ENCODE assay signal across 22 cellular contexts in genomic region chr21:16570196-16570595, GRCh38.
DNase-seq lines count a peak whose midpoint lies in the region; ATAC-seq and TF ChIP-seq lines count a peak whose summit lies in the region.
"Had no signal": no experiment of that assay in that cellular context is flagged by ENCODE, and none has a peak within 500 bp of the region (broad histone marks: within the 10 kb centered on the region; RNA-seq: fewer than 3 reads in every experiment).

No MANE protein-coding gene starts in this region.

- H3K27me3 ChIP-seq in brain microvascular endothelial cell (replicated peaks): no peaks in the 10 kb centered on the region
- no peaks in the 10 kb centered on the region for H3K27me3 ChIP-seq in uterus
- H3K27me3 ChIP-seq: BLaER1 treated with 17β-estradiol and CSF1 and Interleukin-3, amounts not matched to agents 10 nM and 100 nM; right lobe of liver had no signal

- TF ChIP-seq POLR2A in uterus (IDR thresholded peaks at IDR 0.05): no peak

- no peak for TF ChIP-seq CTCF in brain microvascular endothelial cell (IDR thresholded peaks at IDR 0.05; ENCODE audit: low read depth, low read length, missing control alignments)
- no peak for TF ChIP-seq CTCF in uterus (IDR thresholded peaks at IDR 0.05)

- in situ Hi-C loops in brain microvascular endothelial cell (cut with HindIII; ENCODE audit: low pct_ligation_motif_present, low sequenced_read_pairs): no loop called here

- H3K4me3 ChIP-seq in brain microvascular endothelial cell (ENCODE audit: low read depth, low read length): no peak overlapping the region
- no peak overlapping the region for H3K4me3 ChIP-seq in uterus
- H3K4me3 ChIP-seq: BLaER1 treated with 17β-estradiol and CSF1 and Interleukin-3, amounts not matched to agents 10 nM and 100 nM; right lobe of liver had no signal

- no peaks in the 10 kb centered on the region for H3K36me3 ChIP-seq in brain microvascular endothelial cell (replicated peaks)
- no peaks in the 10 kb centered on the region for H3K36me3 ChIP-seq in uterus
- H3K36me3 ChIP-seq: BLaER1 treated with 17β-estradiol and CSF1 and Interleukin-3, amounts not matched to agents 10 nM and 100 nM; right lobe of liver had no signal

- H3K27ac ChIP-seq in brain microvascular endothelial cell: peak overlapping the region; percentile 51
- peak overlapping the region; percentile 17 to 45 for H3K27ac ChIP-seq in uterus
- H3K27ac ChIP-seq: BLaER1 treated with 17β-estradiol and CSF1 and Interleukin-3, amounts not matched to agents 10 nM and 100 nM; right lobe of liver had no signal

- peaks cover 0 to 10% of the 10 kb centered on the region in 2 donors for H3K4me1 ChIP-seq in uterus
- H3K4me1 ChIP-seq: BLaER1 treated with 17β-estradiol and CSF1 and Interleukin-3, amounts not matched to agents 10 nM and 100 nM had no signal

- intact Hi-C loops in uterus (cut with DNase I; ENCODE audit: low total_unique reads): no loop called here

- no peak for ATAC-seq in GM18858 (IDR thresholded peaks at IDR 0.05; ENCODE audit: unreplicated experiment)
- ATAC-seq: activated CD8-positive, alpha-beta T cell treated with anti-CD3 and anti-CD28 coated beads for 36 hours; right lobe of liver; WTC11 had no signal

- DNase-seq in HT1080 (ENCODE audit: low read depth): peak; percentile 23
- DNase-seq in brain microvascular endothelial cell: no peak
- DNase-seq in midbrain (lab: John Stamatoyannopoulos, UW): peak; percentile 13
- no peak for DNase-seq in uterus
- DNase-seq in stimulated activated naive CD4-positive, alpha-beta T cell (lab: John Stamatoyannopoulos, UW): no peak
- no peak for DNase-seq in occipital lobe (lab: John Stamatoyannopoulos, UW)
- DNase-seq: activated CD8-positive, alpha-beta T cell treated with anti-CD3 and anti-CD28 coated beads for 36 hours; activated naive CD8-positive, alpha-beta T cell treated with anti-CD3 and anti-CD28 coated beads, Interleukin-2, amount 10 ng/mL, durations not matched to agents 7 days and 5 days; caudate nucleus; DMS 273 treated with DMSO at 0.1 percent for 48 hours; effector CD4-positive, alpha-beta T cell; H9; hippocampal formation; Karpas-422; kidney glomerular epithelial cell; NCI-H1417; NCI-H2171 treated with DMSO at 0.1 percent for 48 hours; right lobe of liver; stimulated activated CD4-positive, alpha-beta T cell treated with anti-CD3 and anti-CD28 coated beads, Interleukin-2, amount 100 ng/mL, for 24 hours had no signal

- no peaks in the 10 kb centered on the region for H3K9me3 ChIP-seq in uterus
- H3K9me3 ChIP-seq: BLaER1 treated with 17β-estradiol and CSF1 and Interleukin-3, amounts not matched to agents 10 nM and 100 nM; right lobe of liver had no signal

Comparison
In these comparisons a context has a peak if more than half of its experiments do, and no peak if none do; other contexts are left out.
1. DNase-seq: peak in HT1080 (single experiment) and midbrain (single experiment); none in brain microvascular endothelial cell (single experiment), uterus (0 of 2), stimulated activated naive CD4-positive, alpha-beta T cell (0 of 6) and occipital lobe (single experiment).